ENCODE assay signal across 1 cellular context in genomic region chr3:142148871-142149860, GRCh38.
TF ChIP-seq lines count a peak whose summit lies in the region.

A gene with protein sequence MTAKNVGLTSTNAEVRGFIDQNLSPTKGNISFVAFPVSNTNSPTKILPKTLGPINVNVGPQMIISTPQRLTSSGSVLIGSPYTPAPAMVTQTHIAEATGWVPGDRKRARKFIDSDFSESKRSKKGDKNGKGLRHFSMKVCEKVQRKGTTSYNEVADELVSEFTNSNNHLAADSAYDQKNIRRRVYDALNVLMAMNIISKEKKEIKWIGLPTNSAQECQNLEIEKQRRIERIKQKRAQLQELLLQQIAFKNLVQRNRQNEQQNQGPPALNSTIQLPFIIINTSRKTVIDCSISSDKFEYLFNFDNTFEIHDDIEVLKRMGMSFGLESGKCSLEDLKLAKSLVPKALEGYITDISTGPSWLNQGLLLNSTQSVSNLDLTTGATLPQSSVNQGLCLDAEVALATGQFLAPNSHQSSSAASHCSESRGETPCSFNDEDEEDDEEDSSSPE (minus strand): TSS chr3:142149544. CDS start chr3:142101749, 47,795 bp downstream.

TF ChIP-seq in H1, 55 proteins besides CTCF, POLR2A, EP300 and RAD21:
- TF ChIP-seq CREB1 (IDR thresholded peaks at IDR 0.05) (peak; percentile 71), SIRT6 (IDR thresholded peaks at IDR 0.05; ENCODE audit: low read length) (no peak), SRF (IDR thresholded peaks at IDR 0.05; ENCODE audit: low read depth, low read length) (no peak), CEBPB (IDR thresholded peaks at IDR 0.05; ENCODE audit: low read depth, low read length) (no peak), JUN (IDR thresholded peaks at IDR 0.05; ENCODE audit: low read depth, low read length) (no peak), KDM1A (IDR thresholded peaks at IDR 0.05; ENCODE audit: borderline replicate concordance, low read length) (no peak), TAF1 (IDR thresholded peaks at IDR 0.05; ENCODE audit: low read depth, low read length) (peak; percentile 88), RXRA (IDR thresholded peaks at IDR 0.05; ENCODE audit: insufficient read depth, low read depth, low read length) (no peak), ASH2L (IDR thresholded peaks at IDR 0.05; ENCODE audit: low read length) (peak; percentile 87), SIN3A (conservative IDR thresholded peaks at IDR 0.05 in 1 of 2, IDR thresholded peaks at IDR 0.05 in 1 of 2; ENCODE audit: low read depth in 1 of 2, low read length in 2 of 2) (peak; percentile 45 to 47; a peak in 1 of 4 replicates), EZH2 (IDR thresholded peaks at IDR 0.05; ENCODE audit: low read depth, low read length, severe bottlenecking) (no peak), CBX8 (IDR thresholded peaks at IDR 0.05; ENCODE audit: borderline replicate concordance, low read depth, low read length) (no peak), SUZ12 (IDR thresholded peaks at IDR 0.05; ENCODE audit: low read length) (no peak), NANOG (IDR thresholded peaks at IDR 0.05; ENCODE audit: insufficient read depth, low read depth, low read length, poor library complexity, severe bottlenecking) (no peak), HDAC2 (IDR thresholded peaks at IDR 0.05; ENCODE audit: borderline replicate concordance in 1 of 2, low read depth in 2 of 2, low read length in 2 of 2) (peak in 1 of 2 experiments; percentile 17; a peak in 1 of 4 replicates), SP1 (IDR thresholded peaks at IDR 0.05; ENCODE audit: low read depth, low read length) (no peak), ZNF274 (IDR thresholded peaks at IDR 0.05; ENCODE audit: borderline replicate concordance, extremely low read depth, low read length) (no peak), KDM5A (IDR thresholded peaks at IDR 0.05; ENCODE audit: low read length) (no peak), MAFK (IDR thresholded peaks at IDR 0.05; ENCODE audit: low read depth, low read length) (no peak), KDM4A (IDR thresholded peaks at IDR 0.05; ENCODE audit: low read depth, low read length, severe bottlenecking) (peak; percentile 87), RNF2 (IDR thresholded peaks at IDR 0.05; ENCODE audit: borderline replicate concordance, low read depth, low read length, missing control alignments, poor library complexity, severe bottlenecking) (no peak), GTF2F1 (IDR thresholded peaks at IDR 0.05; ENCODE audit: borderline replicate concordance, low read depth, low read length) (no peak), RBBP5 (IDR thresholded peaks at IDR 0.05; ENCODE audit: borderline replicate concordance, low read depth, low read length) (peak; percentile 90), CHD1 (IDR thresholded peaks at IDR 0.05; ENCODE audit: low read depth, low read length) (no peak), YY1 (IDR thresholded peaks at IDR 0.05; ENCODE audit: low read depth, low read length) (no peak), TAF7 (optimal IDR thresholded peaks at IDR 0.05; ENCODE audit: borderline replicate concordance, low read depth, low read length) (peak; percentile 58), SIX5 (IDR thresholded peaks at IDR 0.05; ENCODE audit: low read depth, low read length) (no peak), GABPA (IDR thresholded peaks at IDR 0.05; ENCODE audit: borderline replicate concordance, insufficient read depth, low read length) (no peak), TEAD4 (IDR thresholded peaks at IDR 0.05; ENCODE audit: low read depth, low read length) (no peak), RFX5 (IDR thresholded peaks at IDR 0.05; ENCODE audit: borderline replicate concordance, low read depth, low read length) (peak; percentile 48; the same call in 1 of the 2 replicates), POU5F1 (IDR thresholded peaks at IDR 0.05; ENCODE audit: low read depth, low read length) (no peak), JUND (IDR thresholded peaks at IDR 0.05; ENCODE audit: low read length) (no peak), BACH1 (IDR thresholded peaks at IDR 0.05; ENCODE audit: low read length) (no peak), CTBP2 (IDR thresholded peaks at IDR 0.05; ENCODE audit: borderline replicate concordance, insufficient read depth, insufficient read length, low read length) (no peak), TCF12 (IDR thresholded peaks at IDR 0.05; ENCODE audit: low read depth, low read length) (no peak), TBP (IDR thresholded peaks at IDR 0.05; ENCODE audit: low read depth, low read length) (peak; percentile 72), FOSL1 (IDR thresholded peaks at IDR 0.05; ENCODE audit: insufficient read depth, low read depth, low read length) (no peak), CHD2 (IDR thresholded peaks at IDR 0.05; ENCODE audit: low read length) (peak; percentile 31; the same call in 1 of the 2 replicates), SP4 (IDR thresholded peaks at IDR 0.05; ENCODE audit: low read length) (no peak), PHF8 (conservative IDR thresholded peaks at IDR 0.05; ENCODE audit: low read depth, low read length) (peak; percentile 80), POLR2AphosphoS5 (IDR thresholded peaks at IDR 0.05; ENCODE audit: low read depth, low read length) (peak; percentile 83), NRF1 (IDR thresholded peaks at IDR 0.05; ENCODE audit: low read depth, low read length) (no peak), HDAC6 (IDR thresholded peaks at IDR 0.05; ENCODE audit: low read depth, low read length) (no peak), SAP30 (IDR thresholded peaks at IDR 0.05; ENCODE audit: insufficient read depth, insufficient replicate concordance, low read length) (no peak), EGR1 (IDR thresholded peaks at IDR 0.05; ENCODE audit: borderline replicate concordance, low read depth, low read length) (no peak)
- TF ChIP-seq, protein P1, sequence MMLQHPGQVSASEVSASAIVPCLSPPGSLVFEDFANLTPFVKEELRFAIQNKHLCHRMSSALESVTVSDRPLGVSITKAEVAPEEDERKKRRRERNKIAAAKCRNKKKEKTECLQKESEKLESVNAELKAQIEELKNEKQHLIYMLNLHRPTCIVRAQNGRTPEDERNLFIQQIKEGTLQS (IDR thresholded peaks at IDR 0.05; ENCODE audit: insufficient read depth, low read depth, low read length), result no peak
- TF ChIP-seq, protein P2, sequence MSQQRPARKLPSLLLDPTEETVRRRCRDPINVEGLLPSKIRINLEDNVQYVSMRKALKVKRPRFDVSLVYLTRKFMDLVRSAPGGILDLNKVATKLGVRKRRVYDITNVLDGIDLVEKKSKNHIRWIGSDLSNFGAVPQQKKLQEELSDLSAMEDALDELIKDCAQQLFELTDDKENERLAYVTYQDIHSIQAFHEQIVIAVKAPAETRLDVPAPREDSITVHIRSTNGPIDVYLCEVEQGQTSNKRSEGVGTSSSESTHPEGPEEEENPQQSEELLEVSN (IDR thresholded peaks at IDR 0.05), result peak; percentile 67
- TF ChIP-seq, protein P3, sequence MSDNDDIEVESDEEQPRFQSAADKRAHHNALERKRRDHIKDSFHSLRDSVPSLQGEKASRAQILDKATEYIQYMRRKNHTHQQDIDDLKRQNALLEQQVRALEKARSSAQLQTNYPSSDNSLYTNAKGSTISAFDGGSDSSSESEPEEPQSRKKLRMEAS (IDR thresholded peaks at IDR 0.05), result peak; percentile 79
- TF ChIP-seq, protein P4, sequence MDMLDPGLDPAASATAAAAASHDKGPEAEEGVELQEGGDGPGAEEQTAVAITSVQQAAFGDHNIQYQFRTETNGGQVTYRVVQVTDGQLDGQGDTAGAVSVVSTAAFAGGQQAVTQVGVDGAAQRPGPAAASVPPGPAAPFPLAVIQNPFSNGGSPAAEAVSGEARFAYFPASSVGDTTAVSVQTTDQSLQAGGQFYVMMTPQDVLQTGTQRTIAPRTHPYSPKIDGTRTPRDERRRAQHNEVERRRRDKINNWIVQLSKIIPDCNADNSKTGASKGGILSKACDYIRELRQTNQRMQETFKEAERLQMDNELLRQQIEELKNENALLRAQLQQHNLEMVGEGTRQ (IDR thresholded peaks at IDR 0.05; ENCODE audit: low read length), result no peak
- TF ChIP-seq, protein P5, sequence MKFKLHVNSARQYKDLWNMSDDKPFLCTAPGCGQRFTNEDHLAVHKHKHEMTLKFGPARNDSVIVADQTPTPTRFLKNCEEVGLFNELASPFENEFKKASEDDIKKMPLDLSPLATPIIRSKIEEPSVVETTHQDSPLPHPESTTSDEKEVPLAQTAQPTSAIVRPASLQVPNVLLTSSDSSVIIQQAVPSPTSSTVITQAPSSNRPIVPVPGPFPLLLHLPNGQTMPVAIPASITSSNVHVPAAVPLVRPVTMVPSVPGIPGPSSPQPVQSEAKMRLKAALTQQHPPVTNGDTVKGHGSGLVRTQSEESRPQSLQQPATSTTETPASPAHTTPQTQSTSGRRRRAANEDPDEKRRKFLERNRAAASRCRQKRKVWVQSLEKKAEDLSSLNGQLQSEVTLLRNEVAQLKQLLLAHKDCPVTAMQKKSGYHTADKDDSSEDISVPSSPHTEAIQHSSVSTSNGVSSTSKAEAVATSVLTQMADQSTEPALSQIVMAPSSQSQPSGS (IDR thresholded peaks at IDR 0.05; ENCODE audit: low read length), result no peak
- TF ChIP-seq, protein P6, sequence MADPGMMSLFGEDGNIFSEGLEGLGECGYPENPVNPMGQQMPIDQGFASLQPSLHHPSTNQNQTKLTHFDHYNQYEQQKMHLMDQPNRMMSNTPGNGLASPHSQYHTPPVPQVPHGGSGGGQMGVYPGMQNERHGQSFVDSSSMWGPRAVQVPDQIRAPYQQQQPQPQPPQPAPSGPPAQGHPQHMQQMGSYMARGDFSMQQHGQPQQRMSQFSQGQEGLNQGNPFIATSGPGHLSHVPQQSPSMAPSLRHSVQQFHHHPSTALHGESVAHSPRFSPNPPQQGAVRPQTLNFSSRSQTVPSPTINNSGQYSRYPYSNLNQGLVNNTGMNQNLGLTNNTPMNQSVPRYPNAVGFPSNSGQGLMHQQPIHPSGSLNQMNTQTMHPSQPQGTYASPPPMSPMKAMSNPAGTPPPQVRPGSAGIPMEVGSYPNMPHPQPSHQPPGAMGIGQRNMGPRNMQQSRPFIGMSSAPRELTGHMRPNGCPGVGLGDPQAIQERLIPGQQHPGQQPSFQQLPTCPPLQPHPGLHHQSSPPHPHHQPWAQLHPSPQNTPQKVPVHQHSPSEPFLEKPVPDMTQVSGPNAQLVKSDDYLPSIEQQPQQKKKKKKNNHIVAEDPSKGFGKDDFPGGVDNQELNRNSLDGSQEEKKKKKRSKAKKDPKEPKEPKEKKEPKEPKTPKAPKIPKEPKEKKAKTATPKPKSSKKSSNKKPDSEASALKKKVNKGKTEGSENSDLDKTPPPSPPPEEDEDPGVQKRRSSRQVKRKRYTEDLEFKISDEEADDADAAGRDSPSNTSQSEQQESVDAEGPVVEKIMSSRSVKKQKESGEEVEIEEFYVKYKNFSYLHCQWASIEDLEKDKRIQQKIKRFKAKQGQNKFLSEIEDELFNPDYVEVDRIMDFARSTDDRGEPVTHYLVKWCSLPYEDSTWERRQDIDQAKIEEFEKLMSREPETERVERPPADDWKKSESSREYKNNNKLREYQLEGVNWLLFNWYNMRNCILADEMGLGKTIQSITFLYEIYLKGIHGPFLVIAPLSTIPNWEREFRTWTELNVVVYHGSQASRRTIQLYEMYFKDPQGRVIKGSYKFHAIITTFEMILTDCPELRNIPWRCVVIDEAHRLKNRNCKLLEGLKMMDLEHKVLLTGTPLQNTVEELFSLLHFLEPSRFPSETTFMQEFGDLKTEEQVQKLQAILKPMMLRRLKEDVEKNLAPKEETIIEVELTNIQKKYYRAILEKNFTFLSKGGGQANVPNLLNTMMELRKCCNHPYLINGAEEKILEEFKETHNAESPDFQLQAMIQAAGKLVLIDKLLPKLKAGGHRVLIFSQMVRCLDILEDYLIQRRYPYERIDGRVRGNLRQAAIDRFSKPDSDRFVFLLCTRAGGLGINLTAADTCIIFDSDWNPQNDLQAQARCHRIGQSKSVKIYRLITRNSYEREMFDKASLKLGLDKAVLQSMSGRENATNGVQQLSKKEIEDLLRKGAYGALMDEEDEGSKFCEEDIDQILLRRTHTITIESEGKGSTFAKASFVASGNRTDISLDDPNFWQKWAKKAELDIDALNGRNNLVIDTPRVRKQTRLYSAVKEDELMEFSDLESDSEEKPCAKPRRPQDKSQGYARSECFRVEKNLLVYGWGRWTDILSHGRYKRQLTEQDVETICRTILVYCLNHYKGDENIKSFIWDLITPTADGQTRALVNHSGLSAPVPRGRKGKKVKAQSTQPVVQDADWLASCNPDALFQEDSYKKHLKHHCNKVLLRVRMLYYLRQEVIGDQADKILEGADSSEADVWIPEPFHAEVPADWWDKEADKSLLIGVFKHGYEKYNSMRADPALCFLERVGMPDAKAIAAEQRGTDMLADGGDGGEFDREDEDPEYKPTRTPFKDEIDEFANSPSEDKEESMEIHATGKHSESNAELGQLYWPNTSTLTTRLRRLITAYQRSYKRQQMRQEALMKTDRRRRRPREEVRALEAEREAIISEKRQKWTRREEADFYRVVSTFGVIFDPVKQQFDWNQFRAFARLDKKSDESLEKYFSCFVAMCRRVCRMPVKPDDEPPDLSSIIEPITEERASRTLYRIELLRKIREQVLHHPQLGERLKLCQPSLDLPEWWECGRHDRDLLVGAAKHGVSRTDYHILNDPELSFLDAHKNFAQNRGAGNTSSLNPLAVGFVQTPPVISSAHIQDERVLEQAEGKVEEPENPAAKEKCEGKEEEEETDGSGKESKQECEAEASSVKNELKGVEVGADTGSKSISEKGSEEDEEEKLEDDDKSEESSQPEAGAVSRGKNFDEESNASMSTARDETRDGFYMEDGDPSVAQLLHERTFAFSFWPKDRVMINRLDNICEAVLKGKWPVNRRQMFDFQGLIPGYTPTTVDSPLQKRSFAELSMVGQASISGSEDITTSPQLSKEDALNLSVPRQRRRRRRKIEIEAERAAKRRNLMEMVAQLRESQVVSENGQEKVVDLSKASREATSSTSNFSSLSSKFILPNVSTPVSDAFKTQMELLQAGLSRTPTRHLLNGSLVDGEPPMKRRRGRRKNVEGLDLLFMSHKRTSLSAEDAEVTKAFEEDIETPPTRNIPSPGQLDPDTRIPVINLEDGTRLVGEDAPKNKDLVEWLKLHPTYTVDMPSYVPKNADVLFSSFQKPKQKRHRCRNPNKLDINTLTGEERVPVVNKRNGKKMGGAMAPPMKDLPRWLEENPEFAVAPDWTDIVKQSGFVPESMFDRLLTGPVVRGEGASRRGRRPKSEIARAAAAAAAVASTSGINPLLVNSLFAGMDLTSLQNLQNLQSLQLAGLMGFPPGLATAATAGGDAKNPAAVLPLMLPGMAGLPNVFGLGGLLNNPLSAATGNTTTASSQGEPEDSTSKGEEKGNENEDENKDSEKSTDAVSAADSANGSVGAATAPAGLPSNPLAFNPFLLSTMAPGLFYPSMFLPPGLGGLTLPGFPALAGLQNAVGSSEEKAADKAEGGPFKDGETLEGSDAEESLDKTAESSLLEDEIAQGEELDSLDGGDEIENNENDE (IDR thresholded peaks at IDR 0.05; ENCODE audit: insufficient replicate concordance, low read length), result no peak
